In the genomic region with DNA sequence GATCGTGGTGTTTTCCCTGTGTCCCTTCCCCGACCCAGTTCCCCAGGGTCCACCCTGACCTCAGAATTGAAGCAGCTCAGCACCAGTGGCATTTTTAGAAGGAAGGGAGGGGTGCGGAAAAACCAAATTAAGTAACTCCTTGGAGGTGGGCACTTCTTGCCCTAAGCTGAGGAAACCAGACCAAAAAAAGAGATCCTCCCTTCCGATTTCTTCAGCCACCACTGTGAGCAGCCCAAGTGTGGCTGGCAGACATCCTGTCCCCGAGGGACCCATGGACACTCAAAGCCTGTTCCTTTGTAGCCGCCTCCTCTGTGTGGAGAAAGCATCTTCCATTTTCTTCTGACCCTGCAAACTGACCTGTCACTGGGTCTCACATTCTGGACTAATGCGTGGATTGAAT, we compare ENCODE assay signal across 18 cellular contexts.
A peak's percentile ranks its signal among the peaks of the same experiment; 100 is the strongest.
DNase-seq lines count a peak whose midpoint lies in the region; TF ChIP-seq lines count a peak whose summit lies in the region.
"Had no signal": no experiment of that assay in that cellular context is flagged by ENCODE, and none has a peak within 500 bp of the region (broad histone marks: within the 10 kb centered on the region; RNA-seq: fewer than 3 reads in every experiment).

No MANE protein-coding gene starts in this region.

- no peak overlapping the region for H3K4me3 Mint-ChIP-seq in nephron
- H3K4me3 Mint-ChIP-seq: activated naive CD8-positive, alpha-beta T cell; T-helper 1 cell treated with Interleukin-12 subunit alpha and Interleukin-12 subunit beta and Interleukin-4 antibody, amounts not matched to agents 30 μg/mL and 1 μg/mL, for 36 hours had no signal

- H3K9me3 ChIP-seq in tibial artery, result no peaks in the 10 kb centered on the region
- H3K9me3 ChIP-seq: BE2C, thyroid gland had no signal

- H3K4me1 Mint-ChIP-seq in nephron, result peaks cover 81% of the 10 kb centered on the region

- intact Hi-C loops in tibial artery (cut with DNase I; ENCODE audit: low total_unique reads), result no loop called here

- H3K4me3 ChIP-seq in coronary artery (peak overlapping the region; percentile 32), tibial artery (peak overlapping the region; percentile 13 to 24)
- H3K4me3 ChIP-seq: thyroid gland had no signal

- peaks cover 24% of the 10 kb centered on the region for H3K36me3 Mint-ChIP-seq in nephron (ENCODE audit: low read depth)
- H3K36me3 Mint-ChIP-seq: activated naive CD8-positive, alpha-beta T cell had no signal

- no peak for TF ChIP-seq CTCF in coronary artery (IDR thresholded peaks at IDR 0.05)
- no peak for TF ChIP-seq CTCF in nephron (IDR thresholded peaks at IDR 0.05; ENCODE audit: unreplicated experiment in 3 of 3)
- no peak for TF ChIP-seq CTCF in tibial artery (IDR thresholded peaks at IDR 0.05)

- H3K9me3 Mint-ChIP-seq in nephron, result no peaks in the 10 kb centered on the region
- H3K9me3 Mint-ChIP-seq: T-helper 1 cell treated with Interleukin-12 subunit alpha and Interleukin-12 subunit beta and Interleukin-4 antibody, amounts not matched to agents 30 μg/mL and 1 μg/mL, for 36 hours had no signal

- H3K27ac Mint-ChIP-seq in nephron, result peak overlapping the region; percentile 87 to 93 (median 87)
- H3K27ac Mint-ChIP-seq: activated naive CD8-positive, alpha-beta T cell; T-helper 1 cell treated with Interleukin-12 subunit alpha and Interleukin-12 subunit beta and Interleukin-4 antibody, amounts not matched to agents 30 μg/mL and 1 μg/mL, for 36 hours had no signal

- H3K27me3 ChIP-seq in tibial artery, result no peaks in the 10 kb centered on the region
- H3K27me3 ChIP-seq: thyroid gland had no signal

- H3K36me3 ChIP-seq in tibial artery, result no peaks in the 10 kb centered on the region
- H3K36me3 ChIP-seq: BE2C, thyroid gland had no signal

- H3K27me3 Mint-ChIP-seq in nephron (ENCODE audit: low read depth), result no peaks in the 10 kb centered on the region
- H3K27me3 Mint-ChIP-seq: activated naive CD8-positive, alpha-beta T cell had no signal

- H3K27ac ChIP-seq in coronary artery, result peak overlapping the region; percentile 82 to 89
- peak overlapping the region; percentile 90 to 94 for H3K27ac ChIP-seq in tibial artery
- H3K27ac ChIP-seq: epithelial cell of prostate had no signal

- peak; percentile 17 for DNase-seq in NCI-H69 (lab: John Stamatoyannopoulos, UW)
- peak; percentile 83 for DNase-seq in coronary artery (ENCODE audit: low spot score)
- DNase-seq in tibial artery, result peak; percentile 72 to 90
- no peak for DNase-seq in activated CD4-positive, alpha-beta T cell treated with anti-CD3 and anti-CD28 coated beads, Interleukin-2, amount 50 U/mL, for 4 hours
- no peak for DNase-seq in NCI-H446 (lab: John Stamatoyannopoulos, UW)
- no peak for DNase-seq in NCI-H2107 treated with DMSO at 0.1 percent for 48 hours (lab: John Stamatoyannopoulos, UW; ENCODE audit: unreplicated experiment)
- DNase-seq: activated CD4-positive, alpha-beta T cell treated with anti-CD3 and anti-CD28 coated beads for 48 hours; activated T-cell treated with anti-CD3 and anti-CD28 coated beads for 4 hours; BE2C; head of caudate nucleus; NCI-H1930; NCI-H82; stimulated activated CD4-positive, alpha-beta T cell treated with anti-CD3 and anti-CD28 coated beads, Interleukin-1b, Interleukin-23, amount 100 ng/mL, for 48 hours; thyroid gland had no signal

- peaks cover 14 to 97% (median 72%) of the 10 kb centered on the region in 4 donors for H3K4me1 ChIP-seq in tibial artery
- H3K4me1 ChIP-seq: BE2C had no signal

Comparison
In these comparisons a context has a peak if more than half of its experiments do, and no peak if none do; other contexts are left out.
1. DNase-seq: peak in NCI-H69 (single experiment), coronary artery (single experiment) and tibial artery (2 of 2); none in activated CD4-positive, alpha-beta T cell treated with anti-CD3 and anti-CD28 coated beads, Interleukin-2, amount 50 U/mL, for 4 hours (0 of 2), NCI-H446 (0 of 2) and NCI-H2107 treated with DMSO at 0.1 percent for 48 hours (single experiment).